ENCODE assay signal across 1 cellular context in genomic region chr16:1325673-1326371, GRCh38.
TF ChIP-seq lines count a peak whose summit lies in the region.

No MANE protein-coding gene starts in this region.

TF ChIP-seq in A549, 52 proteins besides CTCF, POLR2A, EP300 and RAD21:
- TF ChIP-seq E2F6 (IDR thresholded peaks at IDR 0.05; ENCODE audit: borderline replicate concordance, low read depth) (no peak), ZFP36 (IDR thresholded peaks at IDR 0.05; ENCODE audit: borderline replicate concordance, partially characterized antibody) (no peak), ESRRA (IDR thresholded peaks at IDR 0.05; ENCODE audit: borderline replicate concordance, low read length) (no peak), KDM1A (IDR thresholded peaks at IDR 0.05; ENCODE audit: low read depth) (no peak), ZC3H11A (IDR thresholded peaks at IDR 0.05) (no peak), ZNF302 (CRISPR knock-in tag; IDR thresholded peaks at IDR 0.05) (no peak), MAZ (IDR thresholded peaks at IDR 0.05; ENCODE audit: borderline replicate concordance, low read depth, low read length) (no peak), CBX8 (IDR thresholded peaks at IDR 0.05) (no peak), CHD2 (IDR thresholded peaks at IDR 0.05; ENCODE audit: low read length, partially characterized antibody) (no peak), CEBPB (IDR thresholded peaks at IDR 0.05) (no peak), RNF2 (IDR thresholded peaks at IDR 0.05; ENCODE audit: borderline replicate concordance, low read depth) (no peak)
